ENCODE assay signal across 8 cellular contexts in the genomic region with DNA sequence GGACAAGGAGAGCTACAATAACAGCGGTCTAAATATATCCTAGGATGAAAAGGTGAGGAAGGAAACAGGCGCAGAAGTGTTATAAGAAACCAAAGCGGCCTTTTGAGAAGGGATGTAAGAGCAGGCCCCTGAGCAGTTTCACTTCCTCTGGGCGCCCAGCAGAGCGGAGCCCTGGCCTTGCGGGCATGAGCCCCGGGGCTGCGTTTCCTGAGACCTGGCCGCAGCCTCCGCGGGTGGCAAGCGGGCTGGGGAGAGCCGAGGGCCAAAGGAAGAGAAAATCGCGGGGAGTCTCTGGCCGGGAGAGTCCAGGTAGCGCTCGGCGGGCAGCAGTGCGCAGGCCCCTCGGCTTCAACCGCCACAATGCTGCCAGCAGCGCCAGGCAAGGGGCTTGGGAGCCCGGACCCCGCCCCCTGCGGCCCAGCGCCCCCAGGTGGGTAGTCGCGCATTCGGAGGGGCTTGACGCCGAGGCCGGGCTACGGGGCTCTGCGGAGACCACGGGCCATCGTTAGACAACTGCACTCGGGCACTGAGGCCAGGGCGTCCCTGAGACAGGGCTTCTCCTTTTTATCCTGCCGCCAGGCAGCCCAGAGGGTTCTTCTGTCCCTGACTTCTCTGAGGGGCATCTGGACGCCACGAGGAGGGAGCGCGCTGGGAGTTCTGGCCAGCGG. TPM values are rescaled to one million over a fixed set of nuclear protein-coding genes. Genes with fewer than 3 reads are reported as not detected.
A peak's percentile ranks its signal among the peaks of the same experiment; 100 is the strongest.
DNase-seq lines count a peak whose midpoint lies in the region; ATAC-seq and TF ChIP-seq lines count a peak whose summit lies in the region.

A gene with protein sequence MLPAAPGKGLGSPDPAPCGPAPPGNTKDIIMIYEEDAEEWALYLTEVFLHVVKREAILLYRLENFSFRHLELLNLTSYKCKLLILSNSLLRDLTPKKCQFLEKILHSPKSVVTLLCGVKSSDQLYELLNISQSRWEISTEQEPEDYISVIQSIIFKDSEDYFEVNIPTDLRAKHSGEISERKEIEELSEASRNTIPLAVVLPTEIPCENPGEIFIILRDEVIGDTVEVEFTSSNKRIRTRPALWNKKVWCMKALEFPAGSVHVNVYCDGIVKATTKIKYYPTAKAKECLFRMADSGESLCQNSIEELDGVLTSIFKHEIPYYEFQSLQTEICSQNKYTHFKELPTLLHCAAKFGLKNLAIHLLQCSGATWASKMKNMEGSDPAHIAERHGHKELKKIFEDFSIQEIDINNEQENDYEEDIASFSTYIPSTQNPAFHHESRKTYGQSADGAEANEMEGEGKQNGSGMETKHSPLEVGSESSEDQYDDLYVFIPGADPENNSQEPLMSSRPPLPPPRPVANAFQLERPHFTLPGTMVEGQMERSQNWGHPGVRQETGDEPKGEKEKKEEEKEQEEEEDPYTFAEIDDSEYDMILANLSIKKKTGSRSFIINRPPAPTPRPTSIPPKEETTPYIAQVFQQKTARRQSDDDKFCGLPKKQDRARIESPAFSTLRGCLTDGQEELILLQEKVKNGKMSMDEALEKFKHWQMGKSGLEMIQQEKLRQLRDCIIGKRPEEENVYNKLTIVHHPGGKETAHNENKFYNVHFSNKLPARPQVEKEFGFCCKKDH (plus strand): TSS at position 210 of the 668 bp plus-strand sequence. CDS start 151 bp downstream, at position 361.

- no peak for TF ChIP-seq CTCF in omental fat pad (IDR thresholded peaks at IDR 0.05)

- DNase-seq in AG08395 (ENCODE audit: low spot score) (peak; percentile 34), NCI-H748 treated with DMSO at 0.1 percent for 48 hours (lab: John Stamatoyannopoulos, UW) (peak; percentile 24), Right ventricle myocardium inferior (ENCODE audit: missing footprints) (peak; percentile 77), omental fat pad (ENCODE audit: low spot score) (no peak), NCI-H1694 treated with DMSO at 0.1 percent for 48 hours (lab: John Stamatoyannopoulos, UW) (no peak)
- peak; percentile 8 for DNase-seq in activated naive CD4-positive, alpha-beta T cell treated with Interleukin-2 at 50 U/mL for 16 hours

- intact Hi-C loops in Right ventricle myocardium inferior (cut with DNase I), result no loop called here

- ATAC-seq in GM18867 (IDR thresholded peaks at IDR 0.05; ENCODE audit: unreplicated experiment), result peak; percentile 100
- peak; percentile 100 for ATAC-seq in HG03066 (IDR thresholded peaks at IDR 0.05; ENCODE audit: low read depth, unreplicated experiment)
- peak; percentile 52 for ATAC-seq in Right ventricle myocardium inferior
- ATAC-seq in omental fat pad (ENCODE audit: low FRiP score), result peak; percentile 76

RNA-seq across cellular contexts. Expression of the gene that starts here (rescaled TPM):
- total RNA-seq in Right ventricle myocardium inferior (0.35 TPM), omental fat pad (1 to 10 TPM; 3.2 to 7.7 (median 6.9) TPM)

Comparison
In these comparisons a context has a peak if more than half of its experiments do, and no peak if none do; other contexts are left out.
1. Peak in DNase-seq and ATAC-seq in Right ventricle myocardium inferior; RNA of the gene not detected or under 1 TPM.
2. DNase-seq: peak in AG08395 (single experiment), NCI-H748 treated with DMSO at 0.1 percent for 48 hours (single experiment) and activated naive CD4-positive, alpha-beta T cell treated with Interleukin-2 at 50 U/mL for 16 hours (single experiment); none in omental fat pad (single experiment) and NCI-H1694 treated with DMSO at 0.1 percent for 48 hours (single experiment).
3. Peak in every context shown above with its lines, with median percentiles within 50 percentile points of each other: ATAC-seq.